Comparison of ENCODE assay signal across 4 cellular contexts in the genomic region with DNA sequence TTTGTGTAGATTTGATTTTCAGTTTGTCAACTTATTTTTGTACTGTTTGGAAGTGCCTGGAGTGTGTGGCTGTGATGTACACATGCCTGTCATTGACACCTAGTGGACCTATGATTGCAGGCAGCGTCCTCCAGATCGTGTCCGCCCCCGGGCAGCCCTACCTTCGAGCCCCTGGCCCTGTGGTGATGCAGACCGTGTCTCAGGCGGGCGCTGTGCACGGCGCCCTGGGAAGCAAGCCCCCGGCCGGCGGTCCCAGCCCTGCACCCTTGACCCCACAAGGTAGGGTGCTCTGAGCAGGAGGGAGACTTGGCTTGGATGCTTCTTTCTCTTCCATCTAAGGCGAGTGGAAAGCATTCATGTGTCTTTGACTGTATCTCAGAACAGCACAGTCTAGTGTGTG.
"Had no signal": no experiment of that assay in that cellular context is flagged by ENCODE, and none has a peak within 500 bp of the region (broad histone marks: within the 10 kb centered on the region; RNA-seq: fewer than 3 reads in every experiment).

No MANE protein-coding gene starts in this region.

- H2AFZ ChIP-seq: GM23338 had no signal

- H3K4me2 ChIP-seq: GM23338 had no signal

- DNase-seq: H9, HCEC 1CT had no signal

- ATAC-seq: GM23338, HepG2 had no signal

- H3K4me3 ChIP-seq: GM23338 had no signal
